In the genomic region with DNA sequence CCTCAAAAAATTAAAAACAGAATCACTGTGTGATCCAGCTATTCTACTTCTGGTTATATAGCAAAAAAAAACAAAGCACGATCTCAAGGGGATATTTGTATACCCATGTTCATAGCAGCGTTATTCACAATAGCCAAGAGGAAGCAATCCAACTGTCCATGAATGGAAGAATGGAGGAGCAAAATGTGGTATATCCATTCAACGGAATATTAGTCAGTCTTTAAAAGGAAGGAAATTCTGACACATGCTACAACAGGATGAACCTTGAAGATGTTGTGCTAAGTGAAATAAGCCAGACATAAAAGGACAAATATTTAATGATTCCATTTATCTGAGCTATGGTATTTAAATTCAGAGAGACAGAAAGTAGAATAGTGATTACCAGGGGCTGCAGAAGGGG, we compare ENCODE assay signal across 26 cellular contexts. TPM values are rescaled to one million over a fixed set of nuclear protein-coding genes. Genes with fewer than 3 reads are reported as not detected.
DNase-seq lines count a peak whose midpoint lies in the region; ATAC-seq, FAIRE-seq and TF ChIP-seq lines count a peak whose summit lies in the region.
"Had no signal": no experiment of that assay in that cellular context is flagged by ENCODE, and none has a peak within 500 bp of the region (broad histone marks: within the 10 kb centered on the region; RNA-seq: fewer than 3 reads in every experiment).

No MANE protein-coding gene starts in this region.

- no peak for TF ChIP-seq POLR2A in K562 (conservative IDR thresholded peaks at IDR 0.05)

- intact Hi-C loops in K562 (cut with micrococcal nuclease) (no loop called here), aorta (cut with DNase I) (no loop called here)

- 23% methylated on average over 3 of the region's 3 CpGs for WGBS in K562 (ENCODE audit: insufficient coverage, low coverage, missing lambda C conversion rate)
- 91 to 96% methylated on average over 3 of the region's 3 CpGs for WGBS in aorta, 2 donors

- DNase-seq in activated naive CD8-positive, alpha-beta T cell treated with anti-CD3 and anti-CD28 coated beads for 36 hours, result no peak
- DNase-seq in K562 (ENCODE audit: extremely low read depth in 1 of 4, low spot score in 3 of 4) (no peak), substantia nigra (lab: John Stamatoyannopoulos, UW) (no peak), aorta (no peak)
- DNase-seq: 8988T; ACHN; BE2C; C1 segment of cervical spinal cord; CD4-positive, alpha-beta memory T cell; CD4-positive, CD25-positive, alpha-beta regulatory T cell; CD8-positive, alpha-beta memory T cell; COR-L47; DMS 273 treated with DMSO at 0.1 percent for 48 hours; DMS153; DMS53; DMS79; DND-41; EL; GDM1 had no signal

- H3K4me3 Mint-ChIP-seq in activated naive CD8-positive, alpha-beta T cell, result peak overlapping the region; percentile 30
- no peak overlapping the region for H3K4me3 Mint-ChIP-seq in activated naive CD8-positive, alpha-beta T cell treated with anti-CD3 and anti-CD28 coated beads for 36 hours
- H3K4me3 Mint-ChIP-seq: CD14-positive monocyte; CD4-positive, alpha-beta memory T cell; CD4-positive, CD25-positive, alpha-beta regulatory T cell had no signal

- no peak for TF ChIP-seq RAD21 in K562 (CRISPR knock-in tag; conservative IDR thresholded peaks at IDR 0.05 in 1 of 2, IDR thresholded peaks at IDR 0.05 in 1 of 2)

- H2AFZ ChIP-seq in K562 (ENCODE audit: low read depth, low read length), result no peak overlapping the region

- no peaks in the 10 kb centered on the region; the same call in 1 of the 2 replicates for H4K20me1 ChIP-seq in K562 (replicated peaks; ENCODE audit: control insufficient read depth, insufficient read depth, low read length)
- H4K20me1 ChIP-seq: BLaER1 had no signal

- in situ Hi-C loops in K562 (cut with MboI), result no loop called here

- peaks cover 2% of the 10 kb centered on the region for H3K36me3 Mint-ChIP-seq in activated naive CD8-positive, alpha-beta T cell
- peaks cover 6% of the 10 kb centered on the region for H3K36me3 Mint-ChIP-seq in activated naive CD8-positive, alpha-beta T cell treated with anti-CD3 and anti-CD28 coated beads for 36 hours
- H3K36me3 Mint-ChIP-seq: CD14-positive monocyte had no signal

- H3K4me1 Mint-ChIP-seq in activated naive CD8-positive, alpha-beta T cell (ENCODE audit: low read depth), result peaks cover 12% of the 10 kb centered on the region
- peaks cover 8% of the 10 kb centered on the region for H3K4me1 Mint-ChIP-seq in activated naive CD8-positive, alpha-beta T cell treated with anti-CD3 and anti-CD28 coated beads for 36 hours

- ATAC-seq in K562 (no peak), aorta (ENCODE audit: low FRiP score) (no peak)
- ATAC-seq: GM12878 had no signal

- peaks cover 12% of the 10 kb centered on the region for H3K79me2 ChIP-seq in K562 (ENCODE audit: control insufficient read depth, insufficient read depth, low read length)

- no peak overlapping the region for H3K4me3 ChIP-seq in K562
- H3K4me3 ChIP-seq in aorta (ENCODE audit: low read length in 2 of 2), result no peak overlapping the region
- H3K4me3 ChIP-seq: BLaER1, GM12878 had no signal

- no peak overlapping the region for H3K9ac ChIP-seq in K562 (ENCODE audit: insufficient read depth in 1 of 2, low read depth in 2 of 2, low read length in 2 of 2)
- H3K9ac ChIP-seq: BLaER1 had no signal

- peaks cover 5 to 12% of the 10 kb centered on the region in 2 experiments; a peak in 4 of 5 replicates for H3K4me1 ChIP-seq in K562 (replicated peaks in 1 of 2; ENCODE audit: control insufficient read depth in 2 of 2, insufficient read depth in 2 of 2, low read length in 2 of 2)
- H3K4me1 ChIP-seq in aorta (ENCODE audit: control insufficient read depth in 1 of 2, insufficient read depth in 2 of 2, low read length in 2 of 2), result peaks cover 0 to 1% of the 10 kb centered on the region in 2 donors

- no peak for TF ChIP-seq CTCF in K562 (IDR thresholded peaks at IDR 0.05 in 2 of 3, conservative IDR thresholded peaks at IDR 0.05 in 1 of 3; ENCODE audit: insufficient read depth in 2 of 3, low read depth in 1 of 3, low read length in 3 of 3)

- H3K36me3 ChIP-seq in K562 (ENCODE audit: control insufficient read depth, insufficient read depth, low read length) (no peaks in the 10 kb centered on the region), aorta (ENCODE audit: control insufficient read depth in 1 of 2, insufficient read depth in 2 of 2, low read length in 1 of 2) (no peaks in the 10 kb centered on the region)
- H3K36me3 ChIP-seq: BE2C, BLaER1 had no signal

- H3K9me3 Mint-ChIP-seq in activated naive CD8-positive, alpha-beta T cell (ENCODE audit: low read depth), result no peaks in the 10 kb centered on the region
- H3K9me3 Mint-ChIP-seq in activated naive CD8-positive, alpha-beta T cell treated with anti-CD3 and anti-CD28 coated beads for 36 hours, result peaks cover 1% of the 10 kb centered on the region
- H3K9me3 Mint-ChIP-seq: CD8-positive, alpha-beta memory T cell had no signal

- H3K4me2 ChIP-seq in K562 (ENCODE audit: insufficient read depth, low read length), result no peak overlapping the region
- H3K4me2 ChIP-seq: BLaER1 had no signal

- no TSS peak for BruUV-seq in K562 (replicated peaks; lab: Mats Ljungman, UMichigan)

- peaks cover 1% of the 10 kb centered on the region for H3K27me3 Mint-ChIP-seq in activated naive CD8-positive, alpha-beta T cell
- no peaks in the 10 kb centered on the region for H3K27me3 Mint-ChIP-seq in activated naive CD8-positive, alpha-beta T cell treated with anti-CD3 and anti-CD28 coated beads for 36 hours

- TF ChIP-seq EP300 in K562 (IDR thresholded peaks at IDR 0.05; ENCODE audit: low read length), result no peak

- CTCF ChIA-PET in K562 (lab: Yijun Ruan, JAX; ENCODE audit: low intra/inter-chr PET ratio), result no interaction called here

- no peaks in the 10 kb centered on the region for H3K9me1 ChIP-seq in K562 (ENCODE audit: control insufficient read depth, insufficient read depth, low read length)

- H3K27ac Mint-ChIP-seq in activated naive CD8-positive, alpha-beta T cell, result no peak overlapping the region
- H3K27ac Mint-ChIP-seq in activated naive CD8-positive, alpha-beta T cell treated with anti-CD3 and anti-CD28 coated beads for 36 hours, result no peak overlapping the region
- H3K27ac Mint-ChIP-seq: CD14-positive monocyte; CD4-positive, alpha-beta memory T cell; CD4-positive, CD25-positive, alpha-beta regulatory T cell had no signal

- H3K27me3 ChIP-seq in K562 (ENCODE audit: control insufficient read depth in 2 of 2, insufficient read depth in 2 of 2, low read length in 2 of 2) (no peaks in the 10 kb centered on the region), aorta (ENCODE audit: control insufficient read depth in 1 of 2, insufficient read depth in 2 of 2, low read length in 1 of 2) (no peaks in the 10 kb centered on the region)
- H3K27me3 ChIP-seq: BE2C, BLaER1 had no signal

- H3K9me3 ChIP-seq in K562 (replicated peaks; ENCODE audit: control insufficient read depth, insufficient read depth, low read depth, low read length) (peaks cover 4% of the 10 kb centered on the region; the same call in 1 of the 2 replicates), aorta (ENCODE audit: control insufficient read depth, low read length) (no peaks in the 10 kb centered on the region)
- H3K9me3 ChIP-seq: BE2C had no signal

- no peak for FAIRE-seq in K562 (lab: Jason Lieb, UNC)
- FAIRE-seq: A204.1, GM12878, GM12892, GM18507 had no signal

- POLR2A ChIA-PET in K562 (lab: Yijun Ruan, JAX), result no interaction called here

- H3K27ac ChIP-seq in K562 (ENCODE audit: extremely low read depth, low read depth, low read length), result no peak overlapping the region
- H3K27ac ChIP-seq in substantia nigra (ENCODE audit: low read depth, low read length, poor library complexity, severe bottlenecking), result no peak overlapping the region
- H3K27ac ChIP-seq in aorta (ENCODE audit: low read depth in 1 of 2, low read length in 2 of 2), result no peak overlapping the region
- H3K27ac ChIP-seq: BLaER1 had no signal

TF ChIP-seq in K562, 482 proteins besides CTCF, POLR2A, EP300 and RAD21 (continues in another document):
- TF ChIP-seq EGR1 (conservative IDR thresholded peaks at IDR 0.05) (no peak), RBM25 (IDR thresholded peaks at IDR 0.05; ENCODE audit: low read depth, low read length, severe bottlenecking) (peak; percentile 60), FOXA3 (CRISPR knock-in tag; conservative IDR thresholded peaks at IDR 0.05 in 1 of 2, IDR thresholded peaks at IDR 0.05 in 1 of 2) (no peak), RBM14 (IDR thresholded peaks at IDR 0.05; ENCODE audit: borderline replicate concordance, insufficient read depth, low read depth, low read length) (no peak)
- TF ChIP-seq, protein P1, sequence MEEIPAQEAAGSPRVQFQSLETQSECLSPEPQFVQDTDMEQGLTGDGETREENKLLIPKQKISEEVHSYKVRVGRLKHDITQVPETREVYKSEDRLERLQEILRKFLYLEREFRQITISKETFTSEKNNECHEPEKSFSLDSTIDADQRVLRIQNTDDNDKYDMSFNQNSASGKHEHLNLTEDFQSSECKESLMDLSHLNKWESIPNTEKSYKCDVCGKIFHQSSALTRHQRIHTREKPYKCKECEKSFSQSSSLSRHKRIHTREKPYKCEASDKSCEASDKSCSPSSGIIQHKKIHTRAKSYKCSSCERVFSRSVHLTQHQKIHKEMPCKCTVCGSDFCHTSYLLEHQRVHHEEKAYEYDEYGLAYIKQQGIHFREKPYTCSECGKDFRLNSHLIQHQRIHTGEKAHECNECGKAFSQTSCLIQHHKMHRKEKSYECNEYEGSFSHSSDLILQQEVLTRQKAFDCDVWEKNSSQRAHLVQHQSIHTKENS (CRISPR knock-in tag; IDR thresholded peaks at IDR 0.05), result no peak

RNA-seq across cellular contexts. Expression of a gene that starts 4.6 kb away (rescaled TPM):
- 100 to 1,000 TPM; 109 to 110 TPM for total RNA-seq in activated naive CD8-positive, alpha-beta T cell treated with anti-CD3 and anti-CD28 coated beads for 36 hours
- 110 and 219 TPM in 2 replicates for total RNA-seq in K562 (2011; cell fraction: chromatin; rRNA removed; ENCODE audit: low replicate concordance)
- total RNA-seq in K562 (2011; cell fraction: nucleolus; rRNA removed), result 45.7 and 68.9 TPM in 2 replicates
- total RNA-seq in K562 (2011; cell fraction: nucleoplasm; rRNA removed), result 71.0 and 71.3 TPM in 2 replicates
- total RNA-seq in K562 (2014; rRNA removed) (61.1 and 67.6 TPM in 2 replicates), K562 (2014; rRNA removed; fragmentation: Illumina TruSeq; extraction: Trizol) (129 and 143 TPM in 2 replicates), K562 (2015; rRNA removed; fragmentation: Illumina TruSeq; extraction: Trizol) (113 and 129 TPM in 2 replicates), K562 (2021) (88.7 and 98.9 TPM in 2 replicates), aorta (10 to 100 TPM; 27.5 to 32.0 TPM)
- polyA plus RNA-seq in K562 (2011; rRNA removed) (87.8 and 121 TPM in 2 replicates), K562 (2014; fragmentation: Illumina TruSeq; extraction: Trizol) (87.1 and 107 TPM in 2 replicates), K562 (2014; fragmentation: Nextera tagmentation; extraction: Ambion mirVana) (100 to 1,000 TPM; 130 to 175 TPM), K562 (2014; rRNA removed) (72.2 and 75.6 TPM in 2 replicates), aorta (10 to 100 TPM in 1 of 2 donors, 1 to 10 TPM in 1; 6.1 to 17.2 TPM)
- 21.3 and 32.5 TPM in 2 replicates for polyA plus RNA-seq in K562 (2011; cell fraction: cytosol; rRNA removed)
- polyA plus RNA-seq in K562 (2011; cell fraction: nucleus; rRNA removed), result 42.5 and 60.9 TPM in 2 replicates
- 46.1 and 72.4 TPM in 2 replicates for polyA plus RNA-seq in K562 (2012)
- 121 and 123 TPM in 2 replicates for polyA minus RNA-seq in K562 (2011; rRNA and poly(A)+ RNA removed)
- 129 and 148 TPM in 2 replicates for polyA minus RNA-seq in K562 (2011; cell fraction: cytosol; rRNA and poly(A)+ RNA removed)
- polyA minus RNA-seq in K562 (2011; cell fraction: nucleus; rRNA and poly(A)+ RNA removed), result 51.0 and 77.2 TPM in 2 replicates
